ENCODE assay signal across 1 cellular context in the genomic region with DNA sequence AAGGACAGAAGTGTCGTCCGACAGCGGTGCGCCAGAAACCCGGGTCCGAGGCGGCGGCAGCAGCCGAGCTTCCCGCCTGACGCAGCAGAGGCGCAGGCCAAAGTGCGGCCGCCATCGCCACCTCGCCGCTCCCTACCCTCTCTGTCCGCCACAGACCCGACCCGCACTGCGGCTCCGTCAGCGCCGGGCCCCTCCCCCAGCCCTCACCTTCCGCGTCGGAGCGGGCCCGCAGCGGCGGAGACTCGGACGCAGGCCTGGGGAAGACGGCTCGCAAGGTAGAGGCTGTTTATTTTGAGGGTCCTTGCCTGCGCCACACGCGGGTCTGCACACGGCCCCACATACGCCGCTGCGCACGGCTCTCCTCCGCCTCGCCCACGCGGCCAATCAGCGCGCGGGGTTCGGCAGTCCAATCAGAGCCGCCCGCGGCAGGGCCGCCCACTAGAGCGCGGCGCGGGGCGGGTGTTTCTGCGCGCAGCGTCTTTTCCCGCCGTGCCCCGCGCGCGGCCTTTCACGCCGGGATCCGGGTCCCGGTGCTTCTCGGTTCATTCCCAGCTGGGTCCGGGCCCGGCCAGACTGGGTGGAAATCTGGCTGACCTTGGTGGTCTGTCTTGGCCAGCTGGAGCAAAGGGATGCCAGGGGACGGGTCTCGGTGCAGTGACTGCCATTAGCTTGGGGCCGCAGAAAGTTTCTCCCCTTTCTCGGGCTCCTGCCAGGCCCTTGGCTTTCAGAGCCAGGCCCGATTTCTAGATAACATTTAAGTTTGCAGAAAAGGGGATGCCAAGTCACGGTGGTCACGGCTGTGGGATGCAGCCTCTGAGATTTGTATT.
TF ChIP-seq lines count a peak whose summit lies in the region.

A gene (minus strand): TSS at position 328 of the 827 bp plus-strand sequence. CDS start 12,139 bp downstream, outside the sequence.

TF ChIP-seq in K562, 482 proteins besides CTCF, POLR2A, EP300 and RAD21 (continued from another document and continues in another):
- TF ChIP-seq, protein P1, sequence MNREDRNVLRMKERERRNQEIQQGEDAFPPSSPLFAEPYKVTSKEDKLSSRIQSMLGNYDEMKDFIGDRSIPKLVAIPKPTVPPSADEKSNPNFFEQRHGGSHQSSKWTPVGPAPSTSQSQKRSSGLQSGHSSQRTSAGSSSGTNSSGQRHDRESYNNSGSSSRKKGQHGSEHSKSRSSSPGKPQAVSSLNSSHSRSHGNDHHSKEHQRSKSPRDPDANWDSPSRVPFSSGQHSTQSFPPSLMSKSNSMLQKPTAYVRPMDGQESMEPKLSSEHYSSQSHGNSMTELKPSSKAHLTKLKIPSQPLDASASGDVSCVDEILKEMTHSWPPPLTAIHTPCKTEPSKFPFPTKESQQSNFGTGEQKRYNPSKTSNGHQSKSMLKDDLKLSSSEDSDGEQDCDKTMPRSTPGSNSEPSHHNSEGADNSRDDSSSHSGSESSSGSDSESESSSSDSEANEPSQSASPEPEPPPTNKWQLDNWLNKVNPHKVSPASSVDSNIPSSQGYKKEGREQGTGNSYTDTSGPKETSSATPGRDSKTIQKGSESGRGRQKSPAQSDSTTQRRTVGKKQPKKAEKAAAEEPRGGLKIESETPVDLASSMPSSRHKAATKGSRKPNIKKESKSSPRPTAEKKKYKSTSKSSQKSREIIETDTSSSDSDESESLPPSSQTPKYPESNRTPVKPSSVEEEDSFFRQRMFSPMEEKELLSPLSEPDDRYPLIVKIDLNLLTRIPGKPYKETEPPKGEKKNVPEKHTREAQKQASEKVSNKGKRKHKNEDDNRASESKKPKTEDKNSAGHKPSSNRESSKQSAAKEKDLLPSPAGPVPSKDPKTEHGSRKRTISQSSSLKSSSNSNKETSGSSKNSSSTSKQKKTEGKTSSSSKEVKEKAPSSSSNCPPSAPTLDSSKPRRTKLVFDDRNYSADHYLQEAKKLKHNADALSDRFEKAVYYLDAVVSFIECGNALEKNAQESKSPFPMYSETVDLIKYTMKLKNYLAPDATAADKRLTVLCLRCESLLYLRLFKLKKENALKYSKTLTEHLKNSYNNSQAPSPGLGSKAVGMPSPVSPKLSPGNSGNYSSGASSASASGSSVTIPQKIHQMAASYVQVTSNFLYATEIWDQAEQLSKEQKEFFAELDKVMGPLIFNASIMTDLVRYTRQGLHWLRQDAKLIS (CRISPR knock-in tag; IDR thresholded peaks at IDR 0.05), result peak; percentile 88; the same call in 1 of the 2 replicates
- no peak for TF ChIP-seq ZNF551 (CRISPR knock-in tag; IDR thresholded peaks at IDR 0.05)
- no peak for TF ChIP-seq ILK (tag; IDR thresholded peaks at IDR 0.05; ENCODE audit: borderline replicate concordance, low read depth)
- TF ChIP-seq ZNF140 (CRISPR knock-in tag; IDR thresholded peaks at IDR 0.05), result no peak
- no peak for TF ChIP-seq CCAR2 (IDR thresholded peaks at IDR 0.05; ENCODE audit: low read depth, low read length)
- TF ChIP-seq, protein P2, sequence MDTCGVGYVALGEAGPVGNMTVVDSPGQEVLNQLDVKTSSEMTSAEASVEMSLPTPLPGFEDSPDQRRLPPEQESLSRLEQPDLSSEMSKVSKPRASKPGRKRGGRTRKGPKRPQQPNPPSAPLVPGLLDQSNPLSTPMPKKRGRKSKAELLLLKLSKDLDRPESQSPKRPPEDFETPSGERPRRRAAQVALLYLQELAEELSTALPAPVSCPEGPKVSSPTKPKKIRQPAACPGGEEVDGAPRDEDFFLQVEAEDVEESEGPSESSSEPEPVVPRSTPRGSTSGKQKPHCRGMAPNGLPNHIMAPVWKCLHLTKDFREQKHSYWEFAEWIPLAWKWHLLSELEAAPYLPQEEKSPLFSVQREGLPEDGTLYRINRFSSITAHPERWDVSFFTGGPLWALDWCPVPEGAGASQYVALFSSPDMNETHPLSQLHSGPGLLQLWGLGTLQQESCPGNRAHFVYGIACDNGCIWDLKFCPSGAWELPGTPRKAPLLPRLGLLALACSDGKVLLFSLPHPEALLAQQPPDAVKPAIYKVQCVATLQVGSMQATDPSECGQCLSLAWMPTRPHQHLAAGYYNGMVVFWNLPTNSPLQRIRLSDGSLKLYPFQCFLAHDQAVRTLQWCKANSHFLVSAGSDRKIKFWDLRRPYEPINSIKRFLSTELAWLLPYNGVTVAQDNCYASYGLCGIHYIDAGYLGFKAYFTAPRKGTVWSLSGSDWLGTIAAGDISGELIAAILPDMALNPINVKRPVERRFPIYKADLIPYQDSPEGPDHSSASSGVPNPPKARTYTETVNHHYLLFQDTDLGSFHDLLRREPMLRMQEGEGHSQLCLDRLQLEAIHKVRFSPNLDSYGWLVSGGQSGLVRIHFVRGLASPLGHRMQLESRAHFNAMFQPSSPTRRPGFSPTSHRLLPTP (IDR thresholded peaks at IDR 0.05; ENCODE audit: borderline replicate concordance, extremely low read depth, insufficient read length), result no peak
- TF ChIP-seq BRD4 (IDR thresholded peaks at IDR 0.05), result no peak; the same call in 1 of the 2 replicates
- TF ChIP-seq, protein P3, sequence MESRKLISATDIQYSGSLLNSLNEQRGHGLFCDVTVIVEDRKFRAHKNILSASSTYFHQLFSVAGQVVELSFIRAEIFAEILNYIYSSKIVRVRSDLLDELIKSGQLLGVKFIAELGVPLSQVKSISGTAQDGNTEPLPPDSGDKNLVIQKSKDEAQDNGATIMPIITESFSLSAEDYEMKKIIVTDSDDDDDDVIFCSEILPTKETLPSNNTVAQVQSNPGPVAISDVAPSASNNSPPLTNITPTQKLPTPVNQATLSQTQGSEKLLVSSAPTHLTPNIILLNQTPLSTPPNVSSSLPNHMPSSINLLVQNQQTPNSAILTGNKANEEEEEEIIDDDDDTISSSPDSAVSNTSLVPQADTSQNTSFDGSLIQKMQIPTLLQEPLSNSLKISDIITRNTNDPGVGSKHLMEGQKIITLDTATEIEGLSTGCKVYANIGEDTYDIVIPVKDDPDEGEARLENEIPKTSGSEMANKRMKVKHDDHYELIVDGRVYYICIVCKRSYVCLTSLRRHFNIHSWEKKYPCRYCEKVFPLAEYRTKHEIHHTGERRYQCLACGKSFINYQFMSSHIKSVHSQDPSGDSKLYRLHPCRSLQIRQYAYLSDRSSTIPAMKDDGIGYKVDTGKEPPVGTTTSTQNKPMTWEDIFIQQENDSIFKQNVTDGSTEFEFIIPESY (CRISPR knock-in tag; IDR thresholded peaks at IDR 0.05), result no peak
- TF ChIP-seq IRF2 (CRISPR knock-in tag; IDR thresholded peaks at IDR 0.05), result no peak
- TF ChIP-seq ZNF311 (CRISPR knock-in tag; IDR thresholded peaks at IDR 0.05), result no peak
- TF ChIP-seq, protein P4, sequence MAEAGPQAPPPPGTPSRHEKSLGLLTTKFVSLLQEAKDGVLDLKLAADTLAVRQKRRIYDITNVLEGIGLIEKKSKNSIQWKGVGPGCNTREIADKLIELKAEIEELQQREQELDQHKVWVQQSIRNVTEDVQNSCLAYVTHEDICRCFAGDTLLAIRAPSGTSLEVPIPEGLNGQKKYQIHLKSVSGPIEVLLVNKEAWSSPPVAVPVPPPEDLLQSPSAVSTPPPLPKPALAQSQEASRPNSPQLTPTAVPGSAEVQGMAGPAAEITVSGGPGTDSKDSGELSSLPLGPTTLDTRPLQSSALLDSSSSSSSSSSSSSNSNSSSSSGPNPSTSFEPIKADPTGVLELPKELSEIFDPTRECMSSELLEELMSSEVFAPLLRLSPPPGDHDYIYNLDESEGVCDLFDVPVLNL (CRISPR knock-in tag; IDR thresholded peaks at IDR 0.05; ENCODE audit: low read depth), result no peak
- no peak for TF ChIP-seq SRSF7 (optimal IDR thresholded peaks at IDR 0.05; ENCODE audit: low read depth, low read length)
- no peak for TF ChIP-seq ZNF212 (CRISPR knock-in tag; IDR thresholded peaks at IDR 0.05)
- no peak for TF ChIP-seq ZNF3 (CRISPR knock-in tag; IDR thresholded peaks at IDR 0.05)
- TF ChIP-seq FIP1L1 (IDR thresholded peaks at IDR 0.05; ENCODE audit: low read depth, low read length, poor library complexity, severe bottlenecking), result peak; percentile 25
- no peak for TF ChIP-seq MAFG (tag; conservative IDR thresholded peaks at IDR 0.05)
- TF ChIP-seq RBM34 (IDR thresholded peaks at IDR 0.05; ENCODE audit: borderline replicate concordance, insufficient read depth, low read length), result no peak
- no peak for TF ChIP-seq GTF2A2 (tag; IDR thresholded peaks at IDR 0.05)
- TF ChIP-seq ZBTB1 (CRISPR knock-in tag; IDR thresholded peaks at IDR 0.05; ENCODE audit: borderline replicate concordance, low read depth), result no peak
- TF ChIP-seq ZZZ3 (IDR thresholded peaks at IDR 0.05), result 0 out of 2 replicates have a peak, but pooled peaks have one; percentile 57
- TF ChIP-seq ARID1B (IDR thresholded peaks at IDR 0.05), result no peak
- TF ChIP-seq SRSF9 (IDR thresholded peaks at IDR 0.05; ENCODE audit: borderline replicate concordance, low read depth, low read length), result no peak
- TF ChIP-seq, protein P5, sequence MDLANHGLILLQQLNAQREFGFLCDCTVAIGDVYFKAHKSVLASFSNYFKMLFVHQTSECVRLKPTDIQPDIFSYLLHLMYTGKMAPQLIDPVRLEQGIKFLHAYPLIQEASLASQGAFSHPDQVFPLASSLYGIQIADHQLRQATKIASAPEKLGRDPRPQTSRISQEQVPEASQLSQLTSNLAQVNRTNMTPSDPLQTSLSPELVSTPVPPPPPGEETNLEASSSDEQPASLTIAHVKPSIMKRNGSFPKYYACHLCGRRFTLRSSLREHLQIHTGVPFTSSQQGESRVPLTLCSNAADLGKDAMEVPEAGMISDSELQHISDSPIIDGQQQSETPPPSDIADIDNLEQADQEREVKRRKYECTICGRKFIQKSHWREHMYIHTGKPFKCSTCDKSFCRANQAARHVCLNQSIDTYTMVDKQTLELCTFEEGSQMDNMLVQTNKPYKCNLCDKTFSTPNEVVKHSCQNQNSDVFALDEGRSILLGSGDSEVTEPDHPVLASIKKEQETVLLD (IDR thresholded peaks at IDR 0.05), result no peak
- 0 out of 2 replicates have a peak, but pooled peaks have one; percentile 66 for TF ChIP-seq SRSF3 (IDR thresholded peaks at IDR 0.05; ENCODE audit: insufficient read depth, low read length)
- TF ChIP-seq SIX5 (IDR thresholded peaks at IDR 0.05; ENCODE audit: borderline replicate concordance in 1 of 2, insufficient read depth in 1 of 2, low read depth in 1 of 2, low read length in 2 of 2), result no peak
- no peak for TF ChIP-seq ZNF124 (CRISPR knock-in tag; IDR thresholded peaks at IDR 0.05)
- no peak for TF ChIP-seq YBX1 (IDR thresholded peaks at IDR 0.05)
- TF ChIP-seq ZNF146 (CRISPR knock-in tag; IDR thresholded peaks at IDR 0.05; ENCODE audit: unreplicated experiment), result no peak
- TF ChIP-seq TEAD2 (tag; IDR thresholded peaks at IDR 0.05), result no peak
- no peak for TF ChIP-seq ZNF75A (CRISPR knock-in tag; IDR thresholded peaks at IDR 0.05)
- TF ChIP-seq, protein P6, sequence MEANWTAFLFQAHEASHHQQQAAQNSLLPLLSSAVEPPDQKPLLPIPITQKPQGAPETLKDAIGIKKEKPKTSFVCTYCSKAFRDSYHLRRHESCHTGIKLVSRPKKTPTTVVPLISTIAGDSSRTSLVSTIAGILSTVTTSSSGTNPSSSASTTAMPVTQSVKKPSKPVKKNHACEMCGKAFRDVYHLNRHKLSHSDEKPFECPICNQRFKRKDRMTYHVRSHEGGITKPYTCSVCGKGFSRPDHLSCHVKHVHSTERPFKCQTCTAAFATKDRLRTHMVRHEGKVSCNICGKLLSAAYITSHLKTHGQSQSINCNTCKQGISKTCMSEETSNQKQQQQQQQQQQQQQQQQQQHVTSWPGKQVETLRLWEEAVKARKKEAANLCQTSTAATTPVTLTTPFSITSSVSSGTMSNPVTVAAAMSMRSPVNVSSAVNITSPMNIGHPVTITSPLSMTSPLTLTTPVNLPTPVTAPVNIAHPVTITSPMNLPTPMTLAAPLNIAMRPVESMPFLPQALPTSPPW (CRISPR knock-in tag; IDR thresholded peaks at IDR 0.05), result peak; percentile 32; the same call in 1 of the 2 replicates
- TF ChIP-seq KLF6 (CRISPR knock-in tag; IDR thresholded peaks at IDR 0.05; ENCODE audit: borderline replicate concordance), result 0 out of 2 replicates have a peak, but pooled peaks have one; percentile 17
- TF ChIP-seq BMI1 (IDR thresholded peaks at IDR 0.05; ENCODE audit: low read length), result no peak
- TF ChIP-seq, protein P7, sequence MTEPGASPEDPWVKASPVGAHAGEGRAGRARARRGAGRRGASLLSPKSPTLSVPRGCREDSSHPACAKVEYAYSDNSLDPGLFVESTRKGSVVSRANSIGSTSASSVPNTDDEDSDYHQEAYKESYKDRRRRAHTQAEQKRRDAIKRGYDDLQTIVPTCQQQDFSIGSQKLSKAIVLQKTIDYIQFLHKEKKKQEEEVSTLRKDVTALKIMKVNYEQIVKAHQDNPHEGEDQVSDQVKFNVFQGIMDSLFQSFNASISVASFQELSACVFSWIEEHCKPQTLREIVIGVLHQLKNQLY (CRISPR knock-in tag; conservative IDR thresholded peaks at IDR 0.05), result no peak
- no peak for TF ChIP-seq MED1 (CRISPR knock-in tag; IDR thresholded peaks at IDR 0.05; ENCODE audit: borderline replicate concordance)
- peak; percentile 91; the same call in 1 of the 2 replicates for TF ChIP-seq PHF21A (IDR thresholded peaks at IDR 0.05; ENCODE audit: borderline replicate concordance, low read depth)
- TF ChIP-seq, protein P8, sequence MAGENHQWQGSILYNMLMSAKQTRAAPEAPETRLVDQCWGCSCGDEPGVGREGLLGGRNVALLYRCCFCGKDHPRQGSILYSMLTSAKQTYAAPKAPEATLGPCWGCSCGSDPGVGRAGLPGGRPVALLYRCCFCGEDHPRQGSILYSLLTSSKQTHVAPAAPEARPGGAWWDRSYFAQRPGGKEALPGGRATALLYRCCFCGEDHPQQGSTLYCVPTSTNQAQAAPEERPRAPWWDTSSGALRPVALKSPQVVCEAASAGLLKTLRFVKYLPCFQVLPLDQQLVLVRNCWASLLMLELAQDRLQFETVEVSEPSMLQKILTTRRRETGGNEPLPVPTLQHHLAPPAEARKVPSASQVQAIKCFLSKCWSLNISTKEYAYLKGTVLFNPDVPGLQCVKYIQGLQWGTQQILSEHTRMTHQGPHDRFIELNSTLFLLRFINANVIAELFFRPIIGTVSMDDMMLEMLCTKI (IDR thresholded peaks at IDR 0.05; ENCODE audit: partially characterized antibody), result no peak
- TF ChIP-seq KDM1A (IDR thresholded peaks at IDR 0.05), result peak; percentile 21 to 59; a peak in 1 of 4 replicates
- TF ChIP-seq KHSRP (IDR thresholded peaks at IDR 0.05), result no peak
- TF ChIP-seq NFATC3 (IDR thresholded peaks at IDR 0.05), result no peak
- TF ChIP-seq NFRKB (IDR thresholded peaks at IDR 0.05; ENCODE audit: low read depth), result no peak; the same call in 1 of the 2 replicates
- TF ChIP-seq ETV6 (IDR thresholded peaks at IDR 0.05; ENCODE audit: borderline replicate concordance in 1 of 2, low read depth in 2 of 2, low read length in 1 of 2), result no peak
- no peak for TF ChIP-seq ETV6 (CRISPR knock-in tag; IDR thresholded peaks at IDR 0.05; ENCODE audit: borderline replicate concordance)
- TF ChIP-seq, protein P9, sequence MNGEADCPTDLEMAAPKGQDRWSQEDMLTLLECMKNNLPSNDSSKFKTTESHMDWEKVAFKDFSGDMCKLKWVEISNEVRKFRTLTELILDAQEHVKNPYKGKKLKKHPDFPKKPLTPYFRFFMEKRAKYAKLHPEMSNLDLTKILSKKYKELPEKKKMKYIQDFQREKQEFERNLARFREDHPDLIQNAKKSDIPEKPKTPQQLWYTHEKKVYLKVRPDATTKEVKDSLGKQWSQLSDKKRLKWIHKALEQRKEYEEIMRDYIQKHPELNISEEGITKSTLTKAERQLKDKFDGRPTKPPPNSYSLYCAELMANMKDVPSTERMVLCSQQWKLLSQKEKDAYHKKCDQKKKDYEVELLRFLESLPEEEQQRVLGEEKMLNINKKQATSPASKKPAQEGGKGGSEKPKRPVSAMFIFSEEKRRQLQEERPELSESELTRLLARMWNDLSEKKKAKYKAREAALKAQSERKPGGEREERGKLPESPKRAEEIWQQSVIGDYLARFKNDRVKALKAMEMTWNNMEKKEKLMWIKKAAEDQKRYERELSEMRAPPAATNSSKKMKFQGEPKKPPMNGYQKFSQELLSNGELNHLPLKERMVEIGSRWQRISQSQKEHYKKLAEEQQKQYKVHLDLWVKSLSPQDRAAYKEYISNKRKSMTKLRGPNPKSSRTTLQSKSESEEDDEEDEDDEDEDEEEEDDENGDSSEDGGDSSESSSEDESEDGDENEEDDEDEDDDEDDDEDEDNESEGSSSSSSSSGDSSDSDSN (IDR thresholded peaks at IDR 0.05; ENCODE audit: borderline replicate concordance in 1 of 2, low read depth in 2 of 2, low read length in 2 of 2), result 0 out of 4 replicates have a peak, but pooled peaks have one; percentile 26 to 62
